In the genomic region with DNA sequence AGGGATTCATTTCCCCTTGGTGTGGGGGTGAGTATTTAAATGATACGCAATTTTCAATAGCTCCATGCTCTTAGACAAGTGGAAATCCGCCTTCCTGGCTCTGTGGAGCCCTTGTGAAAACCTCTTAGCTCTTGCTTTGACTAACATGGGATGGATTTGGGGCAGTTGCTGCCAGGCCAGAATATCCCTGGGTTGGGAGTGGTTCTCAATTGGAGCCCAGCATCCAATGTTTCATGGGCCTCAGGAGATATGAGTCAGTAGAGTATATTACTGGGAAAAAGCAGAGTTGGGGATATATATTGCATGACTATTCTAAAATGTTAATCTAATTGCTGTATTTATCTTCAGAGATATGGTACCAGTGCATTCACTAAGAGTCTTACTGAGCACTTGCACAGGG, we compare ENCODE assay signal across 1 cellular context.
TF ChIP-seq lines count a peak whose summit lies in the region.

No MANE protein-coding gene starts in this region.

TF ChIP-seq in SK-N-SH treated with all-trans-retinoic acid at 6 μM for 48 hours, 23 proteins besides CTCF, POLR2A, EP300 and RAD21 (continued from another document):
- TF ChIP-seq CSDC2 (CRISPR knock-in tag; IDR thresholded peaks at IDR 0.05) (no peak), ZNF70 (CRISPR knock-in tag; IDR thresholded peaks at IDR 0.05) (no peak), ZNF8 (CRISPR knock-in tag; IDR thresholded peaks at IDR 0.05) (no peak), TOX (CRISPR knock-in tag; IDR thresholded peaks at IDR 0.05; ENCODE audit: borderline replicate concordance) (no peak), RARB (CRISPR knock-in tag; IDR thresholded peaks at IDR 0.05) (no peak)
